1 cellular context compared by ENCODE assay signal in the genomic region with DNA sequence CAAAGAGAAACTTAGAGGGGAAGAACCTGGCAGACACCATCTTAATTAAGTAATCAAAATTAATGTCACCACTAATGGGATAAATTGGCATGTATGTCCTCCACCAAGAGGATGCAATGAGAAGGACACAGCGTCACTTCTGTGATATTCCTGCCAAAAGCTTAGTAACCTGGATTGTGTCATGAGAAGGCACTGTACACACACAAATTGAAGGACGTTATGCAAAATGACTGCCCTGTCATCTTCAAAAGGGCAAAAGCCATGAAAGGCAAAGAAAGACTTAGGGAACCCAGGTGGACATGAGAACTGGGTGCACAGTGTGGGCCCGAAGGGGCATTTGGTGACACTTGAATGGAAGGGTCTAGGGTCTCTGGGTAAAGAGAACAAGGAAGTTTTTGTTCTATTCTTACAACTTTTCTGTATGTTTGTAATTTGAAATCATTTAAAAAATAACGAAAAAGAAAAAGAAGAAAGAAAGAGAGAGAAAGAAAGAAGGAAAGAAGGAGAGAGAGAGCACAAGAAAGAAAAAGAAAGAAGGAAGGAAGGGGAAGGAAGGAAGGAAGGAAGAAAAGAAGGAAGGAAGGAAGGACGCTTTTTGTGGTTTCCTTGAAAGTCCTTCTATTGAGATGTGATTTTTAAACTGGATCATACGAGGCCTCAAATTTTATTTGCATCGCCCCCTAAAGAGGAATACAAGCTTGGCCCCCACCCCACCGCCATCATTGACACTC.
TF ChIP-seq lines count a peak whose summit lies in the region.

No MANE protein-coding gene starts in this region.

TF ChIP-seq in HepG2, 621 proteins besides CTCF, POLR2A, EP300 and RAD21 (continued from another document and continues in another):
- TF ChIP-seq, protein P1, sequence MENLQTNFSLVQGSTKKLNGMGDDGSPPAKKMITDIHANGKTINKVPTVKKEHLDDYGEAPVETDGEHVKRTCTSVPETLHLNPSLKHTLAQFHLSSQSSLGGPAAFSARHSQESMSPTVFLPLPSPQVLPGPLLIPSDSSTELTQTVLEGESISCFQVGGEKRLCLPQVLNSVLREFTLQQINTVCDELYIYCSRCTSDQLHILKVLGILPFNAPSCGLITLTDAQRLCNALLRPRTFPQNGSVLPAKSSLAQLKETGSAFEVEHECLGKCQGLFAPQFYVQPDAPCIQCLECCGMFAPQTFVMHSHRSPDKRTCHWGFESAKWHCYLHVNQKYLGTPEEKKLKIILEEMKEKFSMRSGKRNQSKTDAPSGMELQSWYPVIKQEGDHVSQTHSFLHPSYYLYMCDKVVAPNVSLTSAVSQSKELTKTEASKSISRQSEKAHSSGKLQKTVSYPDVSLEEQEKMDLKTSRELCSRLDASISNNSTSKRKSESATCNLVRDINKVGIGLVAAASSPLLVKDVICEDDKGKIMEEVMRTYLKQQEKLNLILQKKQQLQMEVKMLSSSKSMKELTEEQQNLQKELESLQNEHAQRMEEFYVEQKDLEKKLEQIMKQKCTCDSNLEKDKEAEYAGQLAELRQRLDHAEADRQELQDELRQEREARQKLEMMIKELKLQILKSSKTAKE (CRISPR knock-in tag; IDR thresholded peaks at IDR 0.05; ENCODE audit: borderline replicate concordance) = no peak
- TF ChIP-seq, protein P2, sequence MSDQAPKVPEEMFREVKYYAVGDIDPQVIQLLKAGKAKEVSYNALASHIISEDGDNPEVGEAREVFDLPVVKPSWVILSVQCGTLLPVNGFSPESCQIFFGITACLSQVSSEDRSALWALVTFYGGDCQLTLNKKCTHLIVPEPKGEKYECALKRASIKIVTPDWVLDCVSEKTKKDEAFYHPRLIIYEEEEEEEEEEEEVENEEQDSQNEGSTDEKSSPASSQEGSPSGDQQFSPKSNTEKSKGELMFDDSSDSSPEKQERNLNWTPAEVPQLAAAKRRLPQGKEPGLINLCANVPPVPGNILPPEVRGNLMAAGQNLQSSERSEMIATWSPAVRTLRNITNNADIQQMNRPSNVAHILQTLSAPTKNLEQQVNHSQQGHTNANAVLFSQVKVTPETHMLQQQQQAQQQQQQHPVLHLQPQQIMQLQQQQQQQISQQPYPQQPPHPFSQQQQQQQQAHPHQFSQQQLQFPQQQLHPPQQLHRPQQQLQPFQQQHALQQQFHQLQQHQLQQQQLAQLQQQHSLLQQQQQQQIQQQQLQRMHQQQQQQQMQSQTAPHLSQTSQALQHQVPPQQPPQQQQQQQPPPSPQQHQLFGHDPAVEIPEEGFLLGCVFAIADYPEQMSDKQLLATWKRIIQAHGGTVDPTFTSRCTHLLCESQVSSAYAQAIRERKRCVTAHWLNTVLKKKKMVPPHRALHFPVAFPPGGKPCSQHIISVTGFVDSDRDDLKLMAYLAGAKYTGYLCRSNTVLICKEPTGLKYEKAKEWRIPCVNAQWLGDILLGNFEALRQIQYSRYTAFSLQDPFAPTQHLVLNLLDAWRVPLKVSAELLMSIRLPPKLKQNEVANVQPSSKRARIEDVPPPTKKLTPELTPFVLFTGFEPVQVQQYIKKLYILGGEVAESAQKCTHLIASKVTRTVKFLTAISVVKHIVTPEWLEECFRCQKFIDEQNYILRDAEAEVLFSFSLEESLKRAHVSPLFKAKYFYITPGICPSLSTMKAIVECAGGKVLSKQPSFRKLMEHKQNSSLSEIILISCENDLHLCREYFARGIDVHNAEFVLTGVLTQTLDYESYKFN (CRISPR knock-in tag; conservative IDR thresholded peaks at IDR 0.05) = peak; percentile 72
- TF ChIP-seq TSC22D2 (CRISPR knock-in tag; IDR thresholded peaks at IDR 0.05; ENCODE audit: borderline replicate concordance) (0 out of 2 replicates have a peak, but pooled peaks have one; percentile 26), MIXL1 (CRISPR knock-in tag; IDR thresholded peaks at IDR 0.05) (peak; percentile 87), MED1 (CRISPR knock-in tag; IDR thresholded peaks at IDR 0.05) (peak; percentile 65; the same call in 1 of the 2 replicates), CCDC6 (CRISPR knock-in tag; IDR thresholded peaks at IDR 0.05) (no peak), ZNF160 (CRISPR knock-in tag; IDR thresholded peaks at IDR 0.05) (no peak), LCORL (IDR thresholded peaks at IDR 0.05) (0 out of 2 replicates have a peak, but pooled peaks have one; percentile 15), LCORL (CRISPR knock-in tag; IDR thresholded peaks at IDR 0.05) (peak; percentile 61; the same call in 1 of the 2 replicates), MBNL3 (CRISPR knock-in tag; conservative IDR thresholded peaks at IDR 0.05) (no peak), HMG20A (CRISPR knock-in tag; IDR thresholded peaks at IDR 0.05; ENCODE audit: borderline replicate concordance) (peak; percentile 58; the same call in 1 of the 2 replicates), ZNF547 (CRISPR knock-in tag; IDR thresholded peaks at IDR 0.05) (no peak), HHEX (CRISPR knock-in tag; IDR thresholded peaks at IDR 0.05) (no peak), ATF7 (IDR thresholded peaks at IDR 0.05) (no peak), ATF7 (CRISPR knock-in tag; IDR thresholded peaks at IDR 0.05) (no peak), CREM (IDR thresholded peaks at IDR 0.05) (peak; percentile 46; the same call in 1 of the 2 replicates), CREM (CRISPR knock-in tag; IDR thresholded peaks at IDR 0.05) (no peak), ZNF569 (CRISPR knock-in tag; IDR thresholded peaks at IDR 0.05; ENCODE audit: borderline replicate concordance) (no peak), ZNF253 (CRISPR knock-in tag; IDR thresholded peaks at IDR 0.05; ENCODE audit: borderline replicate concordance) (no peak), DNMT3B (CRISPR knock-in tag; conservative IDR thresholded peaks at IDR 0.05) (no peak), SP5 (CRISPR knock-in tag; IDR thresholded peaks at IDR 0.05; ENCODE audit: borderline replicate concordance, low read depth) (no peak), NR1H2 (CRISPR knock-in tag; IDR thresholded peaks at IDR 0.05; ENCODE audit: borderline replicate concordance, low read depth) (no peak), ZNF496 (CRISPR knock-in tag; IDR thresholded peaks at IDR 0.05; ENCODE audit: insufficient replicate concordance) (no peak), ZNF768 (CRISPR knock-in tag; IDR thresholded peaks at IDR 0.05) (no peak)
- TF ChIP-seq, protein P3, sequence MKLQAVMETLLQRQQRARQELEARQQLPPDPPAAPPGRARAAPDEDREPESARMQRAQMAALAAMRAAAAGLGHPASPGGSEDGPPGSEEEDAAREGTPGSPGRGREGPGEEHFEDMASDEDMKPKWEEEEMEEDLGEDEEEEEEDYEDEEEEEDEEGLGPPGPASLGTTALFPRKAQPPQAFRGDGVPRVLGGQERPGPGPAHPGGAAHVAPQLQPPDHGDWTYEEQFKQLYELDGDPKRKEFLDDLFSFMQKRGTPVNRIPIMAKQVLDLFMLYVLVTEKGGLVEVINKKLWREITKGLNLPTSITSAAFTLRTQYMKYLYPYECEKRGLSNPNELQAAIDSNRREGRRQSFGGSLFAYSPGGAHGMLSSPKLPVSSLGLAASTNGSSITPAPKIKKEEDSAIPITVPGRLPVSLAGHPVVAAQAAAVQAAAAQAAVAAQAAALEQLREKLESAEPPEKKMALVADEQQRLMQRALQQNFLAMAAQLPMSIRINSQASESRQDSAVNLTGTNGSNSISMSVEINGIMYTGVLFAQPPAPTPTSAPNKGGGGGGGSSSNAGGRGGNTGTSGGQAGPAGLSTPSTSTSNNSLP (IDR thresholded peaks at IDR 0.05; ENCODE audit: low read depth, low read length) = peak; percentile 78; the same call in 1 of the 2 replicates
- TF ChIP-seq, protein P4, sequence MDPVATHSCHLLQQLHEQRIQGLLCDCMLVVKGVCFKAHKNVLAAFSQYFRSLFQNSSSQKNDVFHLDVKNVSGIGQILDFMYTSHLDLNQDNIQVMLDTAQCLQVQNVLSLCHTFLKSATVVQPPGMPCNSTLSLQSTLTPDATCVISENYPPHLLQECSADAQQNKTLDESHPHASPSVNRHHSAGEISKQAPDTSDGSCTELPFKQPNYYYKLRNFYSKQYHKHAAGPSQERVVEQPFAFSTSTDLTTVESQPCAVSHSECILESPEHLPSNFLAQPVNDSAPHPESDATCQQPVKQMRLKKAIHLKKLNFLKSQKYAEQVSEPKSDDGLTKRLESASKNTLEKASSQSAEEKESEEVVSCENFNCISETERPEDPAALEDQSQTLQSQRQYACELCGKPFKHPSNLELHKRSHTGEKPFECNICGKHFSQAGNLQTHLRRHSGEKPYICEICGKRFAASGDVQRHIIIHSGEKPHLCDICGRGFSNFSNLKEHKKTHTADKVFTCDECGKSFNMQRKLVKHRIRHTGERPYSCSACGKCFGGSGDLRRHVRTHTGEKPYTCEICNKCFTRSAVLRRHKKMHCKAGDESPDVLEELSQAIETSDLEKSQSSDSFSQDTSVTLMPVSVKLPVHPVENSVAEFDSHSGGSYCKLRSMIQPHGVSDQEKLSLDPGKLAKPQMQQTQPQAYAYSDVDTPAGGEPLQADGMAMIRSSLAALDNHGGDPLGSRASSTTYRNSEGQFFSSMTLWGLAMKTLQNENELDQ (CRISPR knock-in tag; IDR thresholded peaks at IDR 0.05; ENCODE audit: borderline replicate concordance) = no peak
- TF ChIP-seq, protein P5, sequence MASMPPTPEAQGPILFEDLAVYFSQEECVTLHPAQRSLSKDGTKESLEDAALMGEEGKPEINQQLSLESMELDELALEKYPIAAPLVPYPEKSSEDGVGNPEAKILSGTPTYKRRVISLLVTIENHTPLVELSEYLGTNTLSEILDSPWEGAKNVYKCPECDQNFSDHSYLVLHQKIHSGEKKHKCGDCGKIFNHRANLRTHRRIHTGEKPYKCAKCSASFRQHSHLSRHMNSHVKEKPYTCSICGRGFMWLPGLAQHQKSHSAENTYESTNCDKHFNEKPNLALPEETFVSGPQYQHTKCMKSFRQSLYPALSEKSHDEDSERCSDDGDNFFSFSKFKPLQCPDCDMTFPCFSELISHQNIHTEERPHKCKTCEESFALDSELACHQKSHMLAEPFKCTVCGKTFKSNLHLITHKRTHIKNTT (CRISPR knock-in tag; IDR thresholded peaks at IDR 0.05) = no peak
- TF ChIP-seq, protein P6, sequence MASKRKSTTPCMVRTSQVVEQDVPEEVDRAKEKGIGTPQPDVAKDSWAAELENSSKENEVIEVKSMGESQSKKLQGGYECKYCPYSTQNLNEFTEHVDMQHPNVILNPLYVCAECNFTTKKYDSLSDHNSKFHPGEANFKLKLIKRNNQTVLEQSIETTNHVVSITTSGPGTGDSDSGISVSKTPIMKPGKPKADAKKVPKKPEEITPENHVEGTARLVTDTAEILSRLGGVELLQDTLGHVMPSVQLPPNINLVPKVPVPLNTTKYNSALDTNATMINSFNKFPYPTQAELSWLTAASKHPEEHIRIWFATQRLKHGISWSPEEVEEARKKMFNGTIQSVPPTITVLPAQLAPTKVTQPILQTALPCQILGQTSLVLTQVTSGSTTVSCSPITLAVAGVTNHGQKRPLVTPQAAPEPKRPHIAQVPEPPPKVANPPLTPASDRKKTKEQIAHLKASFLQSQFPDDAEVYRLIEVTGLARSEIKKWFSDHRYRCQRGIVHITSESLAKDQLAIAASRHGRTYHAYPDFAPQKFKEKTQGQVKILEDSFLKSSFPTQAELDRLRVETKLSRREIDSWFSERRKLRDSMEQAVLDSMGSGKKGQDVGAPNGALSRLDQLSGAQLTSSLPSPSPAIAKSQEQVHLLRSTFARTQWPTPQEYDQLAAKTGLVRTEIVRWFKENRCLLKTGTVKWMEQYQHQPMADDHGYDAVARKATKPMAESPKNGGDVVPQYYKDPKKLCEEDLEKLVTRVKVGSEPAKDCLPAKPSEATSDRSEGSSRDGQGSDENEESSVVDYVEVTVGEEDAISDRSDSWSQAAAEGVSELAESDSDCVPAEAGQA (IDR thresholded peaks at IDR 0.05; ENCODE audit: low read depth) = no peak; the same call in 1 of the 2 replicates
- TF ChIP-seq, protein P6 (CRISPR knock-in tag; IDR thresholded peaks at IDR 0.05; ENCODE audit: borderline replicate concordance) = no peak
- TF ChIP-seq, protein P7, sequence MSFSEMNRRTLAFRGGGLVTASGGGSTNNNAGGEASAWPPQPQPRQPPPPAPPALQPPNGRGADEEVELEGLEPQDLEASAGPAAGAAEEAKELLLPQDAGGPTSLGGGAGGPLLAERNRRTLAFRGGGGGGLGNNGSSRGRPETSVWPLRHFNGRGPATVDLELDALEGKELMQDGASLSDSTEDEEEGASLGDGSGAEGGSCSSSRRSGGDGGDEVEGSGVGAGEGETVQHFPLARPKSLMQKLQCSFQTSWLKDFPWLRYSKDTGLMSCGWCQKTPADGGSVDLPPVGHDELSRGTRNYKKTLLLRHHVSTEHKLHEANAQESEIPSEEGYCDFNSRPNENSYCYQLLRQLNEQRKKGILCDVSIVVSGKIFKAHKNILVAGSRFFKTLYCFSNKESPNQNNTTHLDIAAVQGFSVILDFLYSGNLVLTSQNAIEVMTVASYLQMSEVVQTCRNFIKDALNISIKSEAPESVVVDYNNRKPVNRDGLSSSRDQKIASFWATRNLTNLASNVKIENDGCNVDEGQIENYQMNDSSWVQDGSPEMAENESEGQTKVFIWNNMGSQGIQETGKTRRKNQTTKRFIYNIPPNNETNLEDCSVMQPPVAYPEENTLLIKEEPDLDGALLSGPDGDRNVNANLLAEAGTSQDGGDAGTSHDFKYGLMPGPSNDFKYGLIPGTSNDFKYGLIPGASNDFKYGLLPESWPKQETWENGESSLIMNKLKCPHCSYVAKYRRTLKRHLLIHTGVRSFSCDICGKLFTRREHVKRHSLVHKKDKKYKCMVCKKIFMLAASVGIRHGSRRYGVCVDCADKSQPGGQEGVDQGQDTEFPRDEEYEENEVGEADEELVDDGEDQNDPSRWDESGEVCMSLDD (CRISPR knock-in tag; IDR thresholded peaks at IDR 0.05; ENCODE audit: borderline replicate concordance) = no peak
- TF ChIP-seq, protein P8, sequence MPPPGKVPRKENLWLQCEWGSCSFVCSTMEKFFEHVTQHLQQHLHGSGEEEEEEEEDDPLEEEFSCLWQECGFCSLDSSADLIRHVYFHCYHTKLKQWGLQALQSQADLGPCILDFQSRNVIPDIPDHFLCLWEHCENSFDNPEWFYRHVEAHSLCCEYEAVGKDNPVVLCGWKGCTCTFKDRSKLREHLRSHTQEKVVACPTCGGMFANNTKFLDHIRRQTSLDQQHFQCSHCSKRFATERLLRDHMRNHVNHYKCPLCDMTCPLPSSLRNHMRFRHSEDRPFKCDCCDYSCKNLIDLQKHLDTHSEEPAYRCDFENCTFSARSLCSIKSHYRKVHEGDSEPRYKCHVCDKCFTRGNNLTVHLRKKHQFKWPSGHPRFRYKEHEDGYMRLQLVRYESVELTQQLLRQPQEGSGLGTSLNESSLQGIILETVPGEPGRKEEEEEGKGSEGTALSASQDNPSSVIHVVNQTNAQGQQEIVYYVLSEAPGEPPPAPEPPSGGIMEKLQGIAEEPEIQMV (CRISPR knock-in tag; IDR thresholded peaks at IDR 0.05; ENCODE audit: low read depth) = no peak
